ENCODE assay signal across 8 cellular contexts in genomic region chr9:104094534-104095020, GRCh38. TPM values are rescaled to one million over a fixed set of nuclear protein-coding genes. Genes with fewer than 3 reads are reported as not detected.
DNase-seq lines count a peak whose midpoint lies in the region; ATAC-seq and TF ChIP-seq lines count a peak whose summit lies in the region.

No MANE protein-coding gene starts in this region.

- no peaks in the 10 kb centered on the region for H3K36me3 ChIP-seq in stomach

- H3K27me3 ChIP-seq in AG04450 (ENCODE audit: control insufficient read depth, insufficient read depth, low read length) (no peaks in the 10 kb centered on the region), stomach (no peaks in the 10 kb centered on the region)

- no peak overlapping the region for H3K27ac ChIP-seq in AG04450 (ENCODE audit: low read depth, low read length)
- H3K27ac ChIP-seq in stomach: peak overlapping the region in 4 of 5 donors; percentile 87 to 96 (median 94)

- H3K9me3 ChIP-seq in AG04450 (ENCODE audit: control insufficient read depth, insufficient read depth, low read length): no peaks in the 10 kb centered on the region
- no peaks in the 10 kb centered on the region for H3K9me3 ChIP-seq in T-helper 17 cell (ENCODE audit: control insufficient read depth, low read length, poor library complexity, severe bottlenecking)
- H3K9me3 ChIP-seq in stomach: no peaks in the 10 kb centered on the region

- no peak for TF ChIP-seq EP300 in stomach (IDR thresholded peaks at IDR 0.05)

- H3K27me3 Mint-ChIP-seq in T-helper 17 cell: no peaks in the 10 kb centered on the region

- H3K4me3 ChIP-seq in AG04450 (ENCODE audit: low read depth, low read length) (peak overlapping the region; percentile 71), iPS-11a (ENCODE audit: low read depth, low read length) (peak overlapping the region; percentile 77), stomach (peak overlapping the region; percentile 68 to 95 (median 82))

- no peaks in the 10 kb centered on the region for H3K36me3 Mint-ChIP-seq in T-helper 17 cell (ENCODE audit: low read depth)

- ATAC-seq in GM18508 (IDR thresholded peaks at IDR 0.05; ENCODE audit: insufficient read depth, unreplicated experiment) (peak; percentile 20), HG03196 (IDR thresholded peaks at IDR 0.05; ENCODE audit: unreplicated experiment) (peak; percentile 8), T-helper 17 cell (no peak)

- peak overlapping the region; percentile 99 for H3K27ac Mint-ChIP-seq in T-helper 17 cell

- POLR2A ChIA-PET in AG04450 (lab: Yijun Ruan, JAX): interaction anchor here (1.4 kb wide), 1 partner anchor 20 kb away, joined by 7 read pairs; no protein-coding TSS in a partner anchor

- no peak for DNase-seq in AG04450 (ENCODE audit: low read depth, low spot score)
- no peak for DNase-seq in T-helper 17 cell
- no peak for DNase-seq in stomach
- no peak for DNase-seq in GM19240 (ENCODE audit: insufficient read length, low spot score)
- no peak for DNase-seq in stimulated activated CD4-positive, alpha-beta T cell treated with anti-CD3 and anti-CD28 coated beads, Interleukin-4, amount 100 ng/mL, for 1 hour

- TF ChIP-seq POLR2A in stomach (IDR thresholded peaks at IDR 0.05): no peak

- TF ChIP-seq CTCF in AG04450 (IDR thresholded peaks at IDR 0.05; ENCODE audit: low read depth, low read length): no peak
- no peak for TF ChIP-seq CTCF in stomach (IDR thresholded peaks at IDR 0.05)

- CTCF ChIA-PET in AG04450 (lab: Charles Lee): interaction anchor here (1.5 kb wide), 1 partner anchor 20 kb away, joined by 5 read pairs; no protein-coding TSS in a partner anchor

- peak overlapping the region; percentile 99 for H3K4me3 Mint-ChIP-seq in T-helper 17 cell

- peaks cover 14 to 32% (median 26%) of the 10 kb centered on the region in 4 donors for H3K4me1 ChIP-seq in stomach

- H3K4me1 Mint-ChIP-seq in T-helper 17 cell: peaks cover 33% of the 10 kb centered on the region

- intact Hi-C loops in stomach (cut with DNase I; ENCODE audit: low total_unique reads): no loop called here

- 0 to 1% (median 0%) methylated on average over 15 to 18 of the region's 18 CpGs for WGBS in stomach, 5 donors

RNA-seq across cellular contexts. Expression of gene SMC2, which starts 0.5 kb away (rescaled TPM):
- 5.5 and 9.3 TPM in 2 replicates for polyA plus RNA-seq in AG04450 (2011; rRNA removed)
- 3.3 and 6.4 TPM in 2 replicates for polyA minus RNA-seq in AG04450 (2011; rRNA and poly(A)+ RNA removed)
- total RNA-seq in T-helper 17 cell: 1 to 10 TPM; 3.8 to 5.3 TPM
- total RNA-seq in stomach: 10 to 100 TPM in 2 of 5 donors, 1 to 10 TPM in 3; 1.4 to 16.0 (median 5.3) TPM
- polyA plus RNA-seq in stomach: 1 to 10 TPM; 2.6 to 3.1 (median 2.7) TPM
